24 cellular contexts compared by ENCODE assay signal in genomic region chr2:68784849-68785248, GRCh38. TPM values are rescaled to one million over a fixed set of nuclear protein-coding genes. Genes with fewer than 3 reads are reported as not detected.
DNase-seq lines count a peak whose midpoint lies in the region; ATAC-seq lines count a peak whose summit lies in the region.
"Had no signal": no experiment of that assay in that cellular context is flagged by ENCODE, and none has a peak within 500 bp of the region (broad histone marks: within the 10 kb centered on the region; RNA-seq: fewer than 3 reads in every experiment).

No MANE protein-coding gene starts in this region.

- H3K9me3 ChIP-seq in subcutaneous abdominal adipose tissue (ENCODE audit: control insufficient read depth in 5 of 5, low read length in 5 of 5) = no peaks in the 10 kb centered on the region
- H3K9me3 ChIP-seq: MG63, tibial artery had no signal

- DNase-seq in SIG-M5 treated with dmso at 0.1 percent for 504 hours (lab: John Stamatoyannopoulos, UW; ENCODE audit: unreplicated experiment) (peak; percentile 11), SIG-M5 (lab: John Stamatoyannopoulos, UW) (no peak), MV-4-11 (lab: John Stamatoyannopoulos, UW) (peak; percentile 72), left lobe of liver (ENCODE audit: low spot score) (no peak), NOMO-1 treated with dmso at 0.1 percent for 144 hours (lab: John Stamatoyannopoulos, UW; ENCODE audit: unreplicated experiment) (no peak), COR-L47 (lab: John Stamatoyannopoulos, UW) (no peak), NCI-H1694 (lab: John Stamatoyannopoulos, UW) (no peak)
- DNase-seq: 8988T; activated CD4-positive, alpha-beta T cell treated with anti-CD3 and anti-CD28 coated beads for 4 hours; activated CD8-positive, alpha-beta memory T cell treated with anti-CD3 and anti-CD28 coated beads, Interleukin-2, amount 10 ng/mL, durations not matched to agents 7 days and 5 days; activated naive CD4-positive, alpha-beta T cell treated with anti-CD3 and anti-CD28 coated beads, Interleukin-2, amount 10 ng/mL, durations not matched to agents 7 days and 5 days; aorta; central memory CD4-positive, alpha-beta T cell; DMS79; MG63; naive B cell; NCI-H1436 treated with DMSO at 0.1 percent for 48 hours; PC-3; SHP77 treated with DMSO at 0.1 percent for 48 hours; stimulated activated naive CD8-positive, alpha-beta T cell treated with anti-CD3 and anti-CD28 coated beads, Interleukin-15, Interleukin-2, amounts not matched to agents 100 U/mL and 50 U/mL, for 24 hours; tibial artery had no signal

- H3K4me1 ChIP-seq in subcutaneous abdominal adipose tissue (ENCODE audit: control insufficient read depth in 5 of 5, insufficient read depth in 5 of 5, low read length in 5 of 5) = peaks cover 2 to 42% (median 15%) of the 10 kb centered on the region in 5 donors
- H3K4me1 ChIP-seq: tibial artery had no signal

- ATAC-seq in left lobe of liver = peak; percentile 48
- ATAC-seq: activated CD8-positive, alpha-beta memory T cell treated with anti-CD3 and anti-CD28 coated beads, Interleukin-2, amount 10 ng/mL, durations not matched to agents 7 days and 5 days; K562; PC-3; stimulated activated naive CD8-positive, alpha-beta T cell treated with anti-CD3 and anti-CD28 coated beads, Interleukin-15, Interleukin-2, amounts not matched to agents 100 U/mL and 50 U/mL, for 24 hours had no signal

- H3K27ac ChIP-seq in subcutaneous abdominal adipose tissue (ENCODE audit: low read depth, low read length) = peak overlapping the region; percentile 6
- H3K27ac ChIP-seq: tibial artery had no signal

- H3K36me3 ChIP-seq in subcutaneous abdominal adipose tissue (ENCODE audit: control insufficient read depth in 5 of 5, insufficient read depth in 5 of 5, low read length in 5 of 5) = peaks cover 6 to 41% (median 35%) of the 10 kb centered on the region in 5 donors
- H3K36me3 ChIP-seq: MG63, tibial artery had no signal

- no peak overlapping the region for H3K9ac ChIP-seq in subcutaneous abdominal adipose tissue (ENCODE audit: low read length in 5 of 5)

- peak overlapping the region in 1 of 5 donors; percentile 10 for H3K4me3 ChIP-seq in subcutaneous abdominal adipose tissue (ENCODE audit: low read depth in 1 of 5, low read length in 5 of 5)
- H3K4me3 ChIP-seq: K562, MG63, tibial artery had no signal

- no peaks in the 10 kb centered on the region for H3K27me3 ChIP-seq in subcutaneous abdominal adipose tissue (ENCODE audit: control insufficient read depth in 5 of 5, insufficient read depth in 4 of 5, low read length in 5 of 5)
- H3K27me3 ChIP-seq: MG63, tibial artery had no signal

RNA-seq across cellular contexts. Expression of gene ARHGAP25, which starts 50.2 kb away (rescaled TPM):
- 4.7 TPM for total RNA-seq in left lobe of liver
- total RNA-seq: HT-29, PC-3 had no signal

Comparison
In these comparisons a context has a peak if more than half of its experiments do, and no peak if none do; other contexts are left out.
1. DNase-seq: peak in SIG-M5 treated with dmso at 0.1 percent for 504 hours (single experiment) and MV-4-11 (single experiment); none in SIG-M5 (single experiment), left lobe of liver (single experiment), NOMO-1 treated with dmso at 0.1 percent for 144 hours (single experiment), COR-L47 (single experiment) and NCI-H1694 (single experiment).